ENCODE assay signal across 24 cellular contexts in genomic region chr1:116231752-116232151, GRCh38.
"Had no signal": no experiment of that assay in that cellular context is flagged by ENCODE, and none has a peak within 500 bp of the region (broad histone marks: within the 10 kb centered on the region; RNA-seq: fewer than 3 reads in every experiment).

No MANE protein-coding gene starts in this region.

- H3K27me3 ChIP-seq: colonic mucosa, ovary, suprapubic skin had no signal

- DNase-seq: activated CD4-positive, alpha-beta memory T cell treated with anti-CD3 and anti-CD28 coated beads, Interleukin-2, amount 10 ng/mL, durations not matched to agents 7 days and 5 days; activated CD4-positive, alpha-beta T cell treated with anti-CD3 and anti-CD28 coated beads, Interleukin-2, amount 10 ng/mL, durations not matched to agents 7 days and 5 days; activated CD4-positive, CD25-positive, alpha-beta regulatory T cell treated with anti-CD3 and anti-CD28 coated beads, Interleukin-2, amount 50 U/mL, for 72 hours; activated CD8-positive, alpha-beta memory T cell treated with anti-CD3 and anti-CD28 coated beads, Interleukin-2, amount 50 U/mL, for 48 hours; activated gamma-delta T cell treated with Interleukin-2 at 50 U/mL for 16 hours; activated naive CD4-positive, alpha-beta T cell treated with anti-CD3 and anti-CD28 coated beads, Interleukin-2, amount 50 U/mL, for 16 hours; activated T-cell treated with anti-CD3 and anti-CD28 coated beads, Interleukin-2, amount 50 U/mL, for 24 hours; colonic mucosa; effector CD8-positive, alpha-beta T cell; islet precursor cell; midbrain; naive thymus-derived CD4-positive, alpha-beta T cell; ovary; right cardiac atrium; stimulated activated CD4-positive, alpha-beta T cell treated with anti-CD3 and anti-CD28 coated beads, Interleukin-4, amount 100 ng/mL, for 1 hour; T1000; tibial artery had no signal

- H3K9me3 ChIP-seq: colonic mucosa, ovary, suprapubic skin, tibial artery had no signal

- H3K4me3 Mint-ChIP-seq: activated CD4-positive, alpha-beta memory T cell treated with anti-CD3 and anti-CD28 coated beads, Interleukin-2, amount 10 ng/mL, durations not matched to agents 7 days and 5 days; activated CD4-positive, alpha-beta T cell treated with anti-CD3 and anti-CD28 coated beads, Interleukin-2, amount 10 ng/mL, durations not matched to agents 7 days and 5 days; activated T-cell treated with anti-CD3 and anti-CD28 coated beads, Interleukin-2, amount 50 U/mL, for 24 hours; activated T-helper 17 cell treated with anti-CD3 and anti-CD28 coated beads, Interleukin-2, amount 50 U/mL, for 72 hours; memory B cell; naive thymus-derived CD4-positive, alpha-beta T cell had no signal

- H3K4me1 ChIP-seq: colonic mucosa, tibial artery had no signal

- H3K27me3 Mint-ChIP-seq: activated CD4-positive, alpha-beta T cell treated with anti-CD3 and anti-CD28 coated beads, Interleukin-2, amount 10 ng/mL, durations not matched to agents 7 days and 5 days; activated T-cell treated with anti-CD3 and anti-CD28 coated beads, Interleukin-2, amount 50 U/mL, for 24 hours; activated T-helper 17 cell treated with anti-CD3 and anti-CD28 coated beads, Interleukin-2, amount 50 U/mL, for 72 hours had no signal

- H3K27ac ChIP-seq: colonic mucosa, epithelial cell of prostate, ovary, suprapubic skin, tibial artery had no signal

- H3K36me3 ChIP-seq: colonic mucosa, ovary, suprapubic skin, tibial artery had no signal

- H3K36me3 Mint-ChIP-seq: memory B cell; naive thymus-derived CD4-positive, alpha-beta T cell had no signal

- FAIRE-seq: bronchial epithelial cell, endometrium, frontal cortex had no signal

- H3K27ac Mint-ChIP-seq: activated CD4-positive, alpha-beta memory T cell treated with anti-CD3 and anti-CD28 coated beads, Interleukin-2, amount 10 ng/mL, durations not matched to agents 7 days and 5 days; activated CD4-positive, alpha-beta T cell treated with anti-CD3 and anti-CD28 coated beads, Interleukin-2, amount 10 ng/mL, durations not matched to agents 7 days and 5 days; activated T-cell treated with anti-CD3 and anti-CD28 coated beads, Interleukin-2, amount 50 U/mL, for 24 hours; activated T-helper 17 cell treated with anti-CD3 and anti-CD28 coated beads, Interleukin-2, amount 50 U/mL, for 72 hours; memory B cell had no signal

- H3K4me1 Mint-ChIP-seq: activated CD4-positive, alpha-beta memory T cell treated with anti-CD3 and anti-CD28 coated beads, Interleukin-2, amount 10 ng/mL, durations not matched to agents 7 days and 5 days had no signal

- H3K9me3 Mint-ChIP-seq: activated CD4-positive, alpha-beta memory T cell treated with anti-CD3 and anti-CD28 coated beads, Interleukin-2, amount 10 ng/mL, durations not matched to agents 7 days and 5 days; activated CD4-positive, alpha-beta T cell treated with anti-CD3 and anti-CD28 coated beads, Interleukin-2, amount 10 ng/mL, durations not matched to agents 7 days and 5 days; activated T-cell treated with anti-CD3 and anti-CD28 coated beads, Interleukin-2, amount 50 U/mL, for 24 hours; activated T-helper 17 cell treated with anti-CD3 and anti-CD28 coated beads, Interleukin-2, amount 50 U/mL, for 72 hours; memory B cell; naive thymus-derived CD4-positive, alpha-beta T cell had no signal

- H3K4me3 ChIP-seq: colonic mucosa, ovary, suprapubic skin, tibial artery had no signal

- ATAC-seq: activated T-helper 17 cell treated with anti-CD3 and anti-CD28 coated beads, Interleukin-2, amount 50 U/mL, for 72 hours; naive thymus-derived CD4-positive, alpha-beta T cell; right cardiac atrium had no signal
